ENCODE assay signal across 16 cellular contexts in genomic region chr1:19033926-19034680, GRCh38.
DNase-seq lines count a peak whose midpoint lies in the region; ATAC-seq and TF ChIP-seq lines count a peak whose summit lies in the region.
"Had no signal": no experiment of that assay in that cellular context is flagged by ENCODE, and none has a peak within 500 bp of the region (broad histone marks: within the 10 kb centered on the region; RNA-seq: fewer than 3 reads in every experiment).

No MANE protein-coding gene starts in this region.

- TF ChIP-seq CTCF in left ventricle myocardium inferior (IDR thresholded peaks at IDR 0.05; ENCODE audit: borderline replicate concordance) (no peak), vagina (IDR thresholded peaks at IDR 0.05) (no peak)

- no peak for TF ChIP-seq POLR2A in vagina (IDR thresholded peaks at IDR 0.05)

- H3K27me3 ChIP-seq in left ventricle myocardium inferior (ENCODE audit: low read depth) = peaks cover 65% of the 10 kb centered on the region
- no peaks in the 10 kb centered on the region for H3K27me3 ChIP-seq in vagina
- H3K27me3 ChIP-seq: testis had no signal

- H3K36me3 ChIP-seq in left ventricle myocardium inferior = no peaks in the 10 kb centered on the region
- H3K36me3 ChIP-seq in vagina = no peaks in the 10 kb centered on the region

- DNase-seq in cardiac septum (ENCODE audit: low spot score) = peak; percentile 33
- no peak for DNase-seq in left ventricle myocardium inferior
- peak; percentile 68 for DNase-seq in iPS-NIHi7 (ENCODE audit: extremely low spot score)
- peak in 1 of 2 donors; percentile 96 for DNase-seq in vagina (ENCODE audit: extremely low spot score in 2 of 2)
- DNase-seq in germinal center (ENCODE audit: low spot score) = no peak
- no peak for DNase-seq in NCI-H146 treated with DMSO at 0.1 percent for 48 hours (lab: John Stamatoyannopoulos, UW; ENCODE audit: unreplicated experiment)
- DNase-seq: activated CD4-positive, alpha-beta memory T cell treated with anti-CD3 and anti-CD28 coated beads, Interleukin-2, amount 10 ng/mL, durations not matched to agents 7 days and 5 days; activated naive CD4-positive, alpha-beta T cell treated with anti-CD3 and anti-CD28 coated beads, Interleukin-2, amount 10 ng/mL, durations not matched to agents 7 days and 5 days; DMS79; foreskin melanocyte; NCI-H2227 treated with DMSO at 0.1 percent for 48 hours; small intestine; T-helper 17 cell; testis had no signal

- H3K4me1 ChIP-seq in left ventricle myocardium inferior (no peaks in the 10 kb centered on the region), vagina (peaks cover 22% of the 10 kb centered on the region)

- no peaks in the 10 kb centered on the region for H3K9me3 ChIP-seq in left ventricle myocardium inferior (replicated peaks)
- H3K9me3 ChIP-seq in vagina = no peaks in the 10 kb centered on the region
- H3K9me3 ChIP-seq: testis had no signal

- intact Hi-C loops in cardiac septum (cut with DNase I) (no loop called here), left ventricle myocardium inferior (cut with micrococcal nuclease) (no loop called here), vagina (cut with DNase I) (no loop called here)

- ATAC-seq in SK-N-SH treated with all-trans-retinoic acid at 6 μM for 48 hours (peak; percentile 64), GM19328 (IDR thresholded peaks at IDR 0.05; ENCODE audit: unreplicated experiment) (no peak)
- ATAC-seq: T-helper 17 cell had no signal

- H3K27ac ChIP-seq in left ventricle myocardium inferior (replicated peaks) = no peak overlapping the region
- H3K27ac ChIP-seq in vagina = peak overlapping the region; percentile 59
- H3K27ac ChIP-seq: testis had no signal

- H3K4me3 ChIP-seq in left ventricle myocardium inferior (no peak overlapping the region), vagina (no peak overlapping the region)
- H3K4me3 ChIP-seq: testis had no signal

TF ChIP-seq in SK-N-SH treated with all-trans-retinoic acid at 6 μM for 48 hours, 23 proteins besides CTCF, POLR2A, EP300 and RAD21:
- no peak for TF ChIP-seq OSR1 (CRISPR knock-in tag; IDR thresholded peaks at IDR 0.05)
- no peak for TF ChIP-seq ZNF8 (CRISPR knock-in tag; IDR thresholded peaks at IDR 0.05)
- TF ChIP-seq ZFP3 (CRISPR knock-in tag; IDR thresholded peaks at IDR 0.05) = no peak
- TF ChIP-seq ARNTL (CRISPR knock-in tag; IDR thresholded peaks at IDR 0.05; ENCODE audit: borderline replicate concordance, low read depth) = no peak
- TF ChIP-seq TOX (CRISPR knock-in tag; IDR thresholded peaks at IDR 0.05; ENCODE audit: borderline replicate concordance) = no peak
- TF ChIP-seq, protein P1, sequence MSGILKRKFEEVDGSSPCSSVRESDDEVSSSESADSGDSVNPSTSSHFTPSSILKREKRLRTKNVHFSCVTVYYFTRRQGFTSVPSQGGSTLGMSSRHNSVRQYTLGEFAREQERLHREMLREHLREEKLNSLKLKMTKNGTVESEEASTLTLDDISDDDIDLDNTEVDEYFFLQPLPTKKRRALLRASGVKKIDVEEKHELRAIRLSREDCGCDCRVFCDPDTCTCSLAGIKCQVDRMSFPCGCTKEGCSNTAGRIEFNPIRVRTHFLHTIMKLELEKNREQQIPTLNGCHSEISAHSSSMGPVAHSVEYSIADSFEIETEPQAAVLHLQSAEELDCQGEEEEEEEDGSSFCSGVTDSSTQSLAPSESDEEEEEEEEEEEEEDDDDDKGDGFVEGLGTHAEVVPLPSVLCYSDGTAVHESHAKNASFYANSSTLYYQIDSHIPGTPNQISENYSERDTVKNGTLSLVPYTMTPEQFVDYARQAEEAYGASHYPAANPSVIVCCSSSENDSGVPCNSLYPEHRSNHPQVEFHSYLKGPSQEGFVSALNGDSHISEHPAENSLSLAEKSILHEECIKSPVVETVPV (CRISPR knock-in tag; IDR thresholded peaks at IDR 0.05) = no peak
- TF ChIP-seq ESRRG (CRISPR knock-in tag; IDR thresholded peaks at IDR 0.05) = no peak
- TF ChIP-seq TCF4 (CRISPR knock-in tag; IDR thresholded peaks at IDR 0.05; ENCODE audit: borderline replicate concordance) = no peak
- no peak for TF ChIP-seq SNAI2 (CRISPR knock-in tag; IDR thresholded peaks at IDR 0.05)
- no peak for TF ChIP-seq POU6F1 (CRISPR knock-in tag; IDR thresholded peaks at IDR 0.05; ENCODE audit: borderline replicate concordance, low read depth)
- no peak for TF ChIP-seq GLIS3 (CRISPR knock-in tag; IDR thresholded peaks at IDR 0.05)
- no peak for TF ChIP-seq ISL1 (CRISPR knock-in tag; IDR thresholded peaks at IDR 0.05)
- TF ChIP-seq ZNF70 (CRISPR knock-in tag; IDR thresholded peaks at IDR 0.05) = no peak
- TF ChIP-seq, protein P2, sequence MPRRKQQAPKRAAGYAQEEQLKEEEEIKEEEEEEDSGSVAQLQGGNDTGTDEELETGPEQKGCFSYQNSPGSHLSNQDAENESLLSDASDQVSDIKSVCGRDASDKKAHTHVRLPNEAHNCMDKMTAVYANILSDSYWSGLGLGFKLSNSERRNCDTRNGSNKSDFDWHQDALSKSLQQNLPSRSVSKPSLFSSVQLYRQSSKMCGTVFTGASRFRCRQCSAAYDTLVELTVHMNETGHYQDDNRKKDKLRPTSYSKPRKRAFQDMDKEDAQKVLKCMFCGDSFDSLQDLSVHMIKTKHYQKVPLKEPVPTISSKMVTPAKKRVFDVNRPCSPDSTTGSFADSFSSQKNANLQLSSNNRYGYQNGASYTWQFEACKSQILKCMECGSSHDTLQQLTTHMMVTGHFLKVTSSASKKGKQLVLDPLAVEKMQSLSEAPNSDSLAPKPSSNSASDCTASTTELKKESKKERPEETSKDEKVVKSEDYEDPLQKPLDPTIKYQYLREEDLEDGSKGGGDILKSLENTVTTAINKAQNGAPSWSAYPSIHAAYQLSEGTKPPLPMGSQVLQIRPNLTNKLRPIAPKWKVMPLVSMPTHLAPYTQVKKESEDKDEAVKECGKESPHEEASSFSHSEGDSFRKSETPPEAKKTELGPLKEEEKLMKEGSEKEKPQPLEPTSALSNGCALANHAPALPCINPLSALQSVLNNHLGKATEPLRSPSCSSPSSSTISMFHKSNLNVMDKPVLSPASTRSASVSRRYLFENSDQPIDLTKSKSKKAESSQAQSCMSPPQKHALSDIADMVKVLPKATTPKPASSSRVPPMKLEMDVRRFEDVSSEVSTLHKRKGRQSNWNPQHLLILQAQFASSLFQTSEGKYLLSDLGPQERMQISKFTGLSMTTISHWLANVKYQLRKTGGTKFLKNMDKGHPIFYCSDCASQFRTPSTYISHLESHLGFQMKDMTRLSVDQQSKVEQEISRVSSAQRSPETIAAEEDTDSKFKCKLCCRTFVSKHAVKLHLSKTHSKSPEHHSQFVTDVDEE (CRISPR knock-in tag; IDR thresholded peaks at IDR 0.05) = no peak
- no peak for TF ChIP-seq PPARA (CRISPR knock-in tag; IDR thresholded peaks at IDR 0.05; ENCODE audit: borderline replicate concordance)
- no peak for TF ChIP-seq ZC3H10 (CRISPR knock-in tag; IDR thresholded peaks at IDR 0.05)
- TF ChIP-seq RARB (CRISPR knock-in tag; IDR thresholded peaks at IDR 0.05) = no peak
- TF ChIP-seq ZFP30 (CRISPR knock-in tag; IDR thresholded peaks at IDR 0.05) = no peak
- no peak for TF ChIP-seq BACH2 (CRISPR knock-in tag; IDR thresholded peaks at IDR 0.05; ENCODE audit: borderline replicate concordance)
- no peak for TF ChIP-seq CREB5 (CRISPR knock-in tag; IDR thresholded peaks at IDR 0.05; ENCODE audit: low read depth)

Comparison
In these comparisons a context has a peak if more than half of its experiments do, and no peak if none do; other contexts are left out.
1. DNase-seq: peak in cardiac septum (single experiment) and iPS-NIHi7 (single experiment); none in left ventricle myocardium inferior (single experiment), germinal center (single experiment) and NCI-H146 treated with DMSO at 0.1 percent for 48 hours (single experiment).